Comparison of ENCODE assay signal across 2 cellular contexts in the genomic region with DNA sequence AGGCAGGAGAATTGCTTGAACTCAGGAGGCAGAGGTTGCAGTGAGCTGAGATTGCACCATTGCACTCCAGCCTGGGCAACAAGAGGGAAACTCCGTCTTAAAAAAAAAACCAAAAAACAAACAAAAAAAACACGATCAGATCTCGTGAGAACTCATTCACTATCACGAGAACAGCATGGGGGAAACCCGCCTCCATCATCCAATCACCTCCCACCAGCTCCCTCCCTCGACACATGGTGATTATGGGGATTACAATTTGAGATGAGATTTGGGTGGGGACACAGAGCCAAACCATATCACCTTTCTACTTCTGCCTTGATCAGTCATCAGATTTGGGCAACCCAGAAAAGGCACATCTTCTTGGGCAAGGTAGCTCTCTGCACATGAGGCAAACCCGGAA.
TF ChIP-seq lines count a peak whose summit lies in the region.

No MANE protein-coding gene starts in this region.

TF ChIP-seq in A549, 52 proteins besides CTCF, POLR2A, EP300 and RAD21:
- peak; percentile 29 for TF ChIP-seq CHD2 (IDR thresholded peaks at IDR 0.05; ENCODE audit: low read length, partially characterized antibody)

TF ChIP-seq in HepG2, 621 proteins besides CTCF, POLR2A, EP300 and RAD21:
- TF ChIP-seq POGZ (CRISPR knock-in tag; IDR thresholded peaks at IDR 0.05) (0 out of 2 replicates have a peak, but pooled peaks have one; percentile 14), ZMYM4 (CRISPR knock-in tag; IDR thresholded peaks at IDR 0.05) (peak; percentile 59; the same call in 1 of the 2 replicates)
- TF ChIP-seq, protein P1, sequence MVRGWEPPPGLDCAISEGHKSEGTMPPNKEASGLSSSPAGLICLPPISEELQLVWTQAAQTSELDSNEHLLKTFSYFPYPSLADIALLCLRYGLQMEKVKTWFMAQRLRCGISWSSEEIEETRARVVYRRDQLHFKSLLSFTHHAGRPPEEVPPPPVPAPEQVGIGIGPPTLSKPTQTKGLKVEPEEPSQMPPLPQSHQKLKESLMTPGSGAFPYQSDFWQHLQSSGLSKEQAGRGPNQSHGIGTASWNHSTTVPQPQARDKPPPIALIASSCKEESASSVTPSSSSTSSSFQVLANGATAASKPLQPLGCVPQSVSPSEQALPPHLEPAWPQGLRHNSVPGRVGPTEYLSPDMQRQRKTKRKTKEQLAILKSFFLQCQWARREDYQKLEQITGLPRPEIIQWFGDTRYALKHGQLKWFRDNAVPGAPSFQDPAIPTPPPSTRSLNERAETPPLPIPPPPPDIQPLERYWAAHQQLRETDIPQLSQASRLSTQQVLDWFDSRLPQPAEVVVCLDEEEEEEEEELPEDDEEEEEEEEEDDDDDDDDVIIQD (CRISPR knock-in tag; IDR thresholded peaks at IDR 0.05; ENCODE audit: low read depth), result 0 out of 2 replicates have a peak, but pooled peaks have one; percentile 39
- TF ChIP-seq, protein P2, sequence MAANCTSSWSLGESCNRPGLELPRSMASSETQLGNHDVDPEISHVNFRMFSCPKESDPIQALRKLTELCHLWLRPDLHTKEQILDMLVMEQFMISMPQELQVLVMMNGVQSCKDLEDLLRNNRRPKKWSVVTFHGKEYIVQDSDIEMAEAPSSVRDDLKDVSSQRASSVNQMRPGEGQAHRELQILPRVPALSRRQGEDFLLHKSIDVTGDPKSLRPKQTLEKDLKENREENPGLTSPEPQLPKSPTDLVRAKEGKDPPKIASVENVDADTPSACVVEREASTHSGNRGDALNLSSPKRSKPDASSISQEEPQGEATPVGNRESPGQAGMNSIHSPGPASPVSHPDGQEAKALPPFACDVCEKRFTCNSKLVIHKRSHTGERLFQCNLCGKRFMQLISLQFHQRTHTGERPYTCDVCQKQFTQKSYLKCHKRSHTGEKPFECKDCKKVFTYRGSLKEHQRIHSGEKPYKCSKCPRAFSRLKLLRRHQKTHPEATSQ (CRISPR knock-in tag; IDR thresholded peaks at IDR 0.05; ENCODE audit: borderline replicate concordance), result peak; percentile 89; the same call in 1 of the 2 replicates
- TF ChIP-seq, protein P3, sequence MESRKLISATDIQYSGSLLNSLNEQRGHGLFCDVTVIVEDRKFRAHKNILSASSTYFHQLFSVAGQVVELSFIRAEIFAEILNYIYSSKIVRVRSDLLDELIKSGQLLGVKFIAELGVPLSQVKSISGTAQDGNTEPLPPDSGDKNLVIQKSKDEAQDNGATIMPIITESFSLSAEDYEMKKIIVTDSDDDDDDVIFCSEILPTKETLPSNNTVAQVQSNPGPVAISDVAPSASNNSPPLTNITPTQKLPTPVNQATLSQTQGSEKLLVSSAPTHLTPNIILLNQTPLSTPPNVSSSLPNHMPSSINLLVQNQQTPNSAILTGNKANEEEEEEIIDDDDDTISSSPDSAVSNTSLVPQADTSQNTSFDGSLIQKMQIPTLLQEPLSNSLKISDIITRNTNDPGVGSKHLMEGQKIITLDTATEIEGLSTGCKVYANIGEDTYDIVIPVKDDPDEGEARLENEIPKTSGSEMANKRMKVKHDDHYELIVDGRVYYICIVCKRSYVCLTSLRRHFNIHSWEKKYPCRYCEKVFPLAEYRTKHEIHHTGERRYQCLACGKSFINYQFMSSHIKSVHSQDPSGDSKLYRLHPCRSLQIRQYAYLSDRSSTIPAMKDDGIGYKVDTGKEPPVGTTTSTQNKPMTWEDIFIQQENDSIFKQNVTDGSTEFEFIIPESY (CRISPR knock-in tag; IDR thresholded peaks at IDR 0.05), result 0 out of 2 replicates have a peak, but pooled peaks have one; percentile 62
